Comparison of ENCODE assay signal across 1 cellular context in the genomic region with DNA sequence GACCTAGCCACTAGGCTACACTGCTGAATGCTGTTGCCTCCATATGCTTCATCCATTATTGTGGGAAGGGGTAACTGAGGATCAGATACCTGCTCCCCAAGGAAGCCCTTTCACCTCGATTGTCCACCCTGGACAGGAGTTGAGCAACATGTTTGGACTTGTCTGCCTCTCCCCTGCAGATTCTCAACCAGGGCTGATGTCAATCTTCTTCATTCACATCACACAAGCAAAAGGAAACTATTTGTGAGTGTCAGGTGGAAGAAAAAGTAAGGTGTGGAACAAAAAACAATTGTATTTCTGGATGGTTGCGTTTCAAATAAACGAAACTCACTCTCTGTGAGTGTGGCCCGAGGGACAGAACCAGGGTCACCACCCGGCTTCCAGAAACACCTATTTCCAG.
TF ChIP-seq lines count a peak whose summit lies in the region.

No MANE protein-coding gene starts in this region.

TF ChIP-seq in GM23338, 12 proteins besides CTCF, POLR2A, EP300 and RAD21:
- TF ChIP-seq EZH2phosphoT487 (IDR thresholded peaks at IDR 0.05; ENCODE audit: unreplicated experiment) (no peak), ZNF331 (CRISPR knock-in tag; IDR thresholded peaks at IDR 0.05; ENCODE audit: low read depth) (no peak), NANOG (IDR thresholded peaks at IDR 0.05; ENCODE audit: borderline replicate concordance) (no peak), STAT1 (IDR thresholded peaks at IDR 0.05; ENCODE audit: unreplicated experiment) (no peak), EZH2 (IDR thresholded peaks at IDR 0.05; ENCODE audit: low read depth, unreplicated experiment) (no peak), ZNF114 (CRISPR knock-in tag; IDR thresholded peaks at IDR 0.05) (no peak)
- TF ChIP-seq, protein P1, sequence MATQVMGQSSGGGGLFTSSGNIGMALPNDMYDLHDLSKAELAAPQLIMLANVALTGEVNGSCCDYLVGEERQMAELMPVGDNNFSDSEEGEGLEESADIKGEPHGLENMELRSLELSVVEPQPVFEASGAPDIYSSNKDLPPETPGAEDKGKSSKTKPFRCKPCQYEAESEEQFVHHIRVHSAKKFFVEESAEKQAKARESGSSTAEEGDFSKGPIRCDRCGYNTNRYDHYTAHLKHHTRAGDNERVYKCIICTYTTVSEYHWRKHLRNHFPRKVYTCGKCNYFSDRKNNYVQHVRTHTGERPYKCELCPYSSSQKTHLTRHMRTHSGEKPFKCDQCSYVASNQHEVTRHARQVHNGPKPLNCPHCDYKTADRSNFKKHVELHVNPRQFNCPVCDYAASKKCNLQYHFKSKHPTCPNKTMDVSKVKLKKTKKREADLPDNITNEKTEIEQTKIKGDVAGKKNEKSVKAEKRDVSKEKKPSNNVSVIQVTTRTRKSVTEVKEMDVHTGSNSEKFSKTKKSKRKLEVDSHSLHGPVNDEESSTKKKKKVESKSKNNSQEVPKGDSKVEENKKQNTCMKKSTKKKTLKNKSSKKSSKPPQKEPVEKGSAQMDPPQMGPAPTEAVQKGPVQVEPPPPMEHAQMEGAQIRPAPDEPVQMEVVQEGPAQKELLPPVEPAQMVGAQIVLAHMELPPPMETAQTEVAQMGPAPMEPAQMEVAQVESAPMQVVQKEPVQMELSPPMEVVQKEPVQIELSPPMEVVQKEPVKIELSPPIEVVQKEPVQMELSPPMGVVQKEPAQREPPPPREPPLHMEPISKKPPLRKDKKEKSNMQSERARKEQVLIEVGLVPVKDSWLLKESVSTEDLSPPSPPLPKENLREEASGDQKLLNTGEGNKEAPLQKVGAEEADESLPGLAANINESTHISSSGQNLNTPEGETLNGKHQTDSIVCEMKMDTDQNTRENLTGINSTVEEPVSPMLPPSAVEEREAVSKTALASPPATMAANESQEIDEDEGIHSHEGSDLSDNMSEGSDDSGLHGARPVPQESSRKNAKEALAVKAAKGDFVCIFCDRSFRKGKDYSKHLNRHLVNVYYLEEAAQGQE (IDR thresholded peaks at IDR 0.05; ENCODE audit: unreplicated experiment) = no peak
- TF ChIP-seq, protein P2, sequence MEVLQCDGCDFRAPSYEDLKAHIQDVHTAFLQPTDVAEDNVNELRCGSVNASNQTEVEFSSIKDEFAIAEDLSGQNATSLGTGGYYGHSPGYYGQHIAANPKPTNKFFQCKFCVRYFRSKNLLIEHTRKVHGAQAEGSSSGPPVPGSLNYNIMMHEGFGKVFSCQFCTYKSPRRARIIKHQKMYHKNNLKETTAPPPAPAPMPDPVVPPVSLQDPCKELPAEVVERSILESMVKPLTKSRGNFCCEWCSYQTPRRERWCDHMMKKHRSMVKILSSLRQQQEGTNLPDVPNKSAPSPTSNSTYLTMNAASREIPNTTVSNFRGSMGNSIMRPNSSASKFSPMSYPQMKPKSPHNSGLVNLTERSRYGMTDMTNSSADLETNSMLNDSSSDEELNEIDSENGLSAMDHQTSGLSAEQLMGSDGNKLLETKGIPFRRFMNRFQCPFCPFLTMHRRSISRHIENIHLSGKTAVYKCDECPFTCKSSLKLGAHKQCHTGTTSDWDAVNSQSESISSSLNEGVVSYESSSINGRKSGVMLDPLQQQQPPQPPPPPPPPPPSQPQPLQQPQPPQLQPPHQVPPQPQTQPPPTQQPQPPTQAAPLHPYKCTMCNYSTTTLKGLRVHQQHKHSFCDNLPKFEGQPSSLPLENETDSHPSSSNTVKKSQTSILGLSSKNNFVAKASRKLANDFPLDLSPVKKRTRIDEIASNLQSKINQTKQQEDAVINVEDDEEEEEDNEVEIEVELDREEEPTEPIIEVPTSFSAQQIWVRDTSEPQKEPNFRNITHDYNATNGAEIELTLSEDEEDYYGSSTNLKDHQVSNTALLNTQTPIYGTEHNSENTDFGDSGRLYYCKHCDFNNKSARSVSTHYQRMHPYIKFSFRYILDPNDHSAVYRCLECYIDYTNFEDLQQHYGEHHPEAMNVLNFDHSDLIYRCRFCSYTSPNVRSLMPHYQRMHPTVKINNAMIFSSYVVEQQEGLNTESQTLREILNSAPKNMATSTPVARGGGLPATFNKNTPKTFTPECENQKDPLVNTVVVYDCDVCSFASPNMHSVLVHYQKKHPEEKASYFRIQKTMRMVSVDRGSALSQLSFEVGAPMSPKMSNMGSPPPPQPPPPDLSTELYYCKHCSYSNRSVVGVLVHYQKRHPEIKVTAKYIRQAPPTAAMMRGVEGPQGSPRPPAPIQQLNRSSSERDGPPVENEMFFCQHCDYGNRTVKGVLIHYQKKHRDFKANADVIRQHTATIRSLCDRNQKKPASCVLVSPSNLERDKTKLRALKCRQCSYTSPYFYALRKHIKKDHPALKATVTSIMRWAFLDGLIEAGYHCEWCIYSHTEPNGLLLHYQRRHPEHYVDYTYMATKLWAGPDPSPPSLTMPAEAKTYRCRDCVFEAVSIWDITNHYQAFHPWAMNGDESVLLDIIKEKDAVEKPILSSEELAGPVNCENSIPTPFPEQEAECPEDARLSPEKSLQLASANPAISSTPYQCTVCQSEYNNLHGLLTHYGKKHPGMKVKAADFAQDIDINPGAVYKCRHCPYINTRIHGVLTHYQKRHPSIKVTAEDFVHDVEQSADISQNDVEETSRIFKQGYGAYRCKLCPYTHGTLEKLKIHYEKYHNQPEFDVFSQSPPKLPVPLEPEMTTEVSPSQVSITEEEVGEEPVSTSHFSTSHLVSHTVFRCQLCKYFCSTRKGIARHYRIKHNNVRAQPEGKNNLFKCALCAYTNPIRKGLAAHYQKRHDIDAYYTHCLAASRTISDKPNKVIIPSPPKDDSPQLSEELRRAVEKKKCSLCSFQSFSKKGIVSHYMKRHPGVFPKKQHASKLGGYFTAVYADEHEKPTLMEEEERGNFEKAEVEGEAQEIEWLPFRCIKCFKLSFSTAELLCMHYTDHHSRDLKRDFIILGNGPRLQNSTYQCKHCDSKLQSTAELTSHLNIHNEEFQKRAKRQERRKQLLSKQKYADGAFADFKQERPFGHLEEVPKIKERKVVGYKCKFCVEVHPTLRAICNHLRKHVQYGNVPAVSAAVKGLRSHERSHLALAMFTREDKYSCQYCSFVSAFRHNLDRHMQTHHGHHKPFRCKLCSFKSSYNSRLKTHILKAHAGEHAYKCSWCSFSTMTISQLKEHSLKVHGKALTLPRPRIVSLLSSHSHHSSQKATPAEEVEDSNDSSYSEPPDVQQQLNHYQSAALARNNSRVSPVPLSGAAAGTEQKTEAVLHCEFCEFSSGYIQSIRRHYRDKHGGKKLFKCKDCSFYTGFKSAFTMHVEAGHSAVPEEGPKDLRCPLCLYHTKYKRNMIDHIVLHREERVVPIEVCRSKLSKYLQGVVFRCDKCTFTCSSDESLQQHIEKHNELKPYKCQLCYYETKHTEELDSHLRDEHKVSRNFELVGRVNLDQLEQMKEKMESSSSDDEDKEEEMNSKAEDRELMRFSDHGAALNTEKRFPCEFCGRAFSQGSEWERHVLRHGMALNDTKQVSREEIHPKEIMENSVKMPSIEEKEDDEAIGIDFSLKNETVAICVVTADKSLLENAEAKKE (CRISPR knock-in tag; IDR thresholded peaks at IDR 0.05) = no peak
